Comparison of ENCODE assay signal across 26 cellular contexts in genomic region chr5:145701404-145701803, GRCh38.
A peak's percentile ranks its signal among the peaks of the same experiment; 100 is the strongest.
DNase-seq lines count a peak whose midpoint lies in the region; ATAC-seq and TF ChIP-seq lines count a peak whose summit lies in the region.
"Had no signal": no experiment of that assay in that cellular context is flagged by ENCODE, and none has a peak within 500 bp of the region (broad histone marks: within the 10 kb centered on the region; RNA-seq: fewer than 3 reads in every experiment).

No MANE protein-coding gene starts in this region.

- H3K9me3 ChIP-seq in breast epithelium = no peaks in the 10 kb centered on the region
- H3K9me3 ChIP-seq: BLaER1, gastrocnemius medialis, left lung, tibial nerve had no signal

- no TSS peak for BruUV-seq in MCF 10A (replicated peaks; lab: Mats Ljungman, UMichigan)

- H3K27me3 ChIP-seq in breast epithelium = no peaks in the 10 kb centered on the region
- no peaks in the 10 kb centered on the region for H3K27me3 ChIP-seq in foreskin keratinocyte
- H3K27me3 ChIP-seq: BLaER1, gastrocnemius medialis, left lung, tibial nerve had no signal

- H3K4me1 ChIP-seq in breast epithelium (no peaks in the 10 kb centered on the region), foreskin keratinocyte (no peaks in the 10 kb centered on the region)
- H3K4me1 ChIP-seq: gastrocnemius medialis, tibial nerve had no signal

- no peaks in the 10 kb centered on the region for H3K36me3 ChIP-seq in breast epithelium
- H3K36me3 ChIP-seq: BLaER1, gastrocnemius medialis, left lung, tibial nerve had no signal

- no peak overlapping the region for H3K27ac ChIP-seq in breast epithelium
- H3K27ac ChIP-seq in VCaP = no peak overlapping the region
- H3K27ac ChIP-seq in foreskin keratinocyte = no peak overlapping the region
- H3K27ac ChIP-seq: BLaER1, coronary artery, gastrocnemius medialis, left lung, tibial nerve had no signal

- no peak overlapping the region for H3K4me3 ChIP-seq in breast epithelium
- H3K4me3 ChIP-seq: BLaER1, coronary artery, gastrocnemius medialis, left lung, tibial nerve had no signal

- no peaks in the 10 kb centered on the region for H3K4me1 Mint-ChIP-seq in MCF 10A (ENCODE audit: insufficient read depth, unreplicated experiment)
- H3K4me1 Mint-ChIP-seq: activated naive CD4-positive, alpha-beta T cell treated with anti-CD3 and anti-CD28 coated beads, Interleukin-2, amount 10 ng/mL, durations not matched to agents 7 days and 5 days; naive thymus-derived CD4-positive, alpha-beta T cell; T-cell had no signal

- no peak overlapping the region for H3K27ac Mint-ChIP-seq in MCF 10A (ENCODE audit: low read depth, unreplicated experiment)
- H3K27ac Mint-ChIP-seq: activated naive CD4-positive, alpha-beta T cell treated with anti-CD3 and anti-CD28 coated beads, Interleukin-2, amount 10 ng/mL, durations not matched to agents 7 days and 5 days; activated T-helper 1 cell treated with anti-CD3 and anti-CD28 coated beads, Interleukin-12 subunit alpha, Interleukin-12 subunit beta, Interleukin-2, Interleukin-4 antibody, amounts not matched to agents 30 ng/mL and 10 ng/mL and 1 ng/mL, durations not matched to agents 14 hours and 24 hours and 36 hours; naive thymus-derived CD4-positive, alpha-beta T cell; T-cell had no signal

- H3K36me3 Mint-ChIP-seq in MCF 10A (ENCODE audit: insufficient read depth, unreplicated experiment) = no peaks in the 10 kb centered on the region
- H3K36me3 Mint-ChIP-seq: activated naive CD4-positive, alpha-beta T cell treated with anti-CD3 and anti-CD28 coated beads, Interleukin-2, amount 10 ng/mL, durations not matched to agents 7 days and 5 days; naive thymus-derived CD4-positive, alpha-beta T cell; T-cell had no signal

- H3K4me3 Mint-ChIP-seq in MCF 10A (ENCODE audit: unreplicated experiment) = no peak overlapping the region
- H3K4me3 Mint-ChIP-seq: activated naive CD4-positive, alpha-beta T cell treated with anti-CD3 and anti-CD28 coated beads, Interleukin-2, amount 10 ng/mL, durations not matched to agents 7 days and 5 days; activated T-helper 1 cell treated with anti-CD3 and anti-CD28 coated beads, Interleukin-12 subunit alpha, Interleukin-12 subunit beta, Interleukin-2, Interleukin-4 antibody, amounts not matched to agents 30 ng/mL and 10 ng/mL and 1 ng/mL, durations not matched to agents 14 hours and 24 hours and 36 hours; naive thymus-derived CD4-positive, alpha-beta T cell; T-cell had no signal

- no peak for TF ChIP-seq POLR2A in breast epithelium (IDR thresholded peaks at IDR 0.05)

- intact Hi-C loops in MCF 10A (cut with micrococcal nuclease) (no loop called here), breast epithelium (cut with DNase I; ENCODE audit: low total_unique reads) (no loop called here)

- no peaks in the 10 kb centered on the region for H3K9me3 Mint-ChIP-seq in MCF 10A (ENCODE audit: unreplicated experiment)
- H3K9me3 Mint-ChIP-seq: activated naive CD4-positive, alpha-beta T cell treated with anti-CD3 and anti-CD28 coated beads, Interleukin-2, amount 10 ng/mL, durations not matched to agents 7 days and 5 days; activated T-helper 1 cell treated with anti-CD3 and anti-CD28 coated beads, Interleukin-12 subunit alpha, Interleukin-12 subunit beta, Interleukin-2, Interleukin-4 antibody, amounts not matched to agents 30 ng/mL and 10 ng/mL and 1 ng/mL, durations not matched to agents 14 hours and 24 hours and 36 hours; naive thymus-derived CD4-positive, alpha-beta T cell; T-cell had no signal

- peak; percentile 33 for TF ChIP-seq CTCF in MCF 10A (IDR thresholded peaks at IDR 0.05; ENCODE audit: unreplicated experiment)
- TF ChIP-seq CTCF in breast epithelium (IDR thresholded peaks at IDR 0.05) = no peak
- TF ChIP-seq CTCF in VCaP (conservative IDR thresholded peaks at IDR 0.05) = peak; percentile 45
- TF ChIP-seq CTCF in foreskin keratinocyte (conservative IDR thresholded peaks at IDR 0.05) = peak; percentile 36

- DNase-seq in MCF 10A (ENCODE audit: unreplicated experiment) (no peak), breast epithelium (ENCODE audit: low spot score in 2 of 2) (no peak), foreskin keratinocyte (no peak), AG08395 (ENCODE audit: low spot score) (no peak), GM19240 (ENCODE audit: insufficient read length, low spot score) (no peak), NK-92 (lab: John Stamatoyannopoulos, UW; ENCODE audit: unreplicated experiment) (no peak)
- DNase-seq: activated CD4-positive, alpha-beta T cell treated with anti-CD3 and anti-CD28 coated beads, Interleukin-2, amount 50 U/mL, for 48 hours; activated naive CD4-positive, alpha-beta T cell treated with anti-CD3 and anti-CD28 coated beads, Interleukin-2, amount 10 ng/mL, durations not matched to agents 7 days and 5 days; amniotic stem cell; gastrocnemius medialis; Karpas-422; left lung; midbrain; naive thymus-derived CD4-positive, alpha-beta T cell; NCI-H1092; NCI-H1694 treated with DMSO at 0.1 percent for 48 hours; NCI-H526; occipital lobe; RPMI8226; T-cell had no signal

- no peak for ATAC-seq in foreskin keratinocyte
- no peak for ATAC-seq in HG03135 (IDR thresholded peaks at IDR 0.05; ENCODE audit: unreplicated experiment)
- ATAC-seq: gastrocnemius medialis; left lung; naive thymus-derived CD4-positive, alpha-beta T cell; T-cell had no signal

- POLR2A ChIA-PET in MCF 10A (lab: Yijun Ruan, JAX) = interaction anchor here (0.6 kb wide), 1 partner anchor 237 kb away, joined by 3 read pairs; no protein-coding TSS in a partner anchor

- CTCF ChIA-PET in MCF 10A (lab: Yijun Ruan, JAX) = interaction anchor here (0.6 to 3.9 kb wide), 9 partner anchors 9 to 467 kb away, joined by 3 to 26 read pairs (median 4); no protein-coding TSS in a partner anchor

- H3K27me3 Mint-ChIP-seq in MCF 10A (ENCODE audit: insufficient read depth, unreplicated experiment) = no peaks in the 10 kb centered on the region
- H3K27me3 Mint-ChIP-seq: activated naive CD4-positive, alpha-beta T cell treated with anti-CD3 and anti-CD28 coated beads, Interleukin-2, amount 10 ng/mL, durations not matched to agents 7 days and 5 days; T-cell had no signal

Comparison
In these comparisons a context has a peak if more than half of its experiments do, and no peak if none do; other contexts are left out.
1. CTCF ChIP-seq: peak in MCF 10A (single experiment), VCaP (single experiment) and foreskin keratinocyte (single experiment); none in breast epithelium (0 of 3).